Comparison of ENCODE assay signal across 21 cellular contexts in genomic region chr2:74104839-74105238, GRCh38. TPM values are rescaled to one million over a fixed set of nuclear protein-coding genes. Genes with fewer than 3 reads are reported as not detected.
DNase-seq lines count a peak whose midpoint lies in the region; ATAC-seq, FAIRE-seq and TF ChIP-seq lines count a peak whose summit lies in the region.
"Had no signal": no experiment of that assay in that cellular context is flagged by ENCODE, and none has a peak within 500 bp of the region (broad histone marks: within the 10 kb centered on the region; RNA-seq: fewer than 3 reads in every experiment).

No MANE protein-coding gene starts in this region.

- 95% methylated on average over 7 of the region's 7 CpGs for WGBS in A549 (ENCODE audit: missing lambda C conversion rate)

- POLR2A ChIA-PET in A549 (lab: Yijun Ruan, JAX): no interaction called here

- 0 out of 5 replicates have a peak, but pooled peaks have one; percentile 15 to 24 for TF ChIP-seq RAD21 in A549 (conservative IDR thresholded peaks at IDR 0.05 in 1 of 2, IDR thresholded peaks at IDR 0.05 in 1 of 2)

- no peak for ATAC-seq in A549
- ATAC-seq in DND-41 (ENCODE audit: insufficient read depth, low read depth): no peak
- ATAC-seq: left lobe of liver had no signal

- H3K27me3 ChIP-seq in DND-41 (ENCODE audit: insufficient read depth, low read length, poor library complexity) (no peaks in the 10 kb centered on the region), Peyer's patch (no peaks in the 10 kb centered on the region)

- no peak overlapping the region for H3K4me3 ChIP-seq in A549
- H3K4me3 ChIP-seq in DND-41 (ENCODE audit: low read depth in 1 of 2, low read length in 2 of 2): no peak overlapping the region
- H3K4me3 ChIP-seq in Peyer's patch: no peak overlapping the region

- no peak for TF ChIP-seq CTCF in A549 (IDR thresholded peaks at IDR 0.05)
- TF ChIP-seq CTCF in DND-41 (IDR thresholded peaks at IDR 0.05; ENCODE audit: borderline replicate concordance, extremely low read depth, low read length, poor library complexity, severe bottlenecking): peak; percentile 26
- peak in 4 of 6 experiments; percentile 12 to 23 (median 16) for TF ChIP-seq CTCF in Peyer's patch (IDR thresholded peaks at IDR 0.05)

- H3K4me2 ChIP-seq in A549 (no peak overlapping the region), DND-41 (ENCODE audit: insufficient read depth, low read length) (no peak overlapping the region)

- H3K9me3 ChIP-seq in A549 (no peaks in the 10 kb centered on the region), DND-41 (ENCODE audit: insufficient read depth, low read length, severe bottlenecking) (no peaks in the 10 kb centered on the region), Peyer's patch (no peaks in the 10 kb centered on the region)

- CTCF ChIA-PET in A549 (lab: Yijun Ruan, JAX): interaction anchor here (0.6 to 1.2 kb wide), 4 partner anchors 11 to 1494 kb away, joined by 3 to 6 read pairs (median 3); no protein-coding TSS in a partner anchor

- no peak for TF ChIP-seq EP300 in A549 (IDR thresholded peaks at IDR 0.05)

- peaks cover 42% of the 10 kb centered on the region for H3K36me3 ChIP-seq in DND-41 (ENCODE audit: insufficient read depth, low read length)
- H3K36me3 ChIP-seq in Peyer's patch: peaks cover 0 to 39% (median 0%) of the 10 kb centered on the region in 3 donors

- no peak for DNase-seq in A549 (ENCODE audit: low read depth in 1 of 2, low spot score in 1 of 2)
- no peak for DNase-seq in DND-41
- DNase-seq in Peyer's patch: no peak
- DNase-seq in fibroblast of peridontal ligament (ENCODE audit: extremely low read depth): peak; percentile 36
- no peak for DNase-seq in activated T-cell treated with anti-CD3 and anti-CD28 coated beads, Interleukin-2, amount 50 U/mL, for 1 hour
- no peak for DNase-seq in activated gamma-delta T cell treated with Interleukin-2 at 50 U/mL for 16 hours
- DNase-seq in NCI-H2196 treated with DMSO at 0.1 percent for 48 hours (lab: John Stamatoyannopoulos, UW; ENCODE audit: unreplicated experiment): no peak
- no peak for DNase-seq in ACHN
- DNase-seq: activated CD4-positive, alpha-beta T cell treated with anti-CD3 and anti-CD28 coated beads, Interleukin-2, amount 50 U/mL, for 48 hours; activated naive CD8-positive, alpha-beta T cell treated with anti-CD3 and anti-CD28 coated beads, Interleukin-2, amount 10 ng/mL, durations not matched to agents 7 days and 5 days; activated T-cell treated with anti-CD3 and anti-CD28 coated beads, Interleukin-2, amount 50 U/mL, for 48 hours; caudate nucleus; effector CD4-positive, alpha-beta T cell; H7; NCI-H1417 treated with DMSO at 0.1 percent for 48 hours; NCI-H2171 treated with DMSO at 0.1 percent for 48 hours; NCI-H774; stimulated activated CD4-positive, alpha-beta T cell treated with anti-CD3 and anti-CD28 coated beads, Interleukin-2, amount 100 ng/mL, for 48 hours had no signal

- in situ Hi-C loops in ACHN (cut with HindIII; ENCODE audit: low pct_ligation_motif_present, low pct_unique_long_range_greater_than_20kb, low sequenced_read_pairs): no loop called here

- FAIRE-seq in A549 (lab: Jason Lieb, UNC): no peak

- no peaks in the 10 kb centered on the region for H4K20me1 ChIP-seq in DND-41 (ENCODE audit: insufficient read depth, low read length)

- H3K4me1 ChIP-seq in A549 (no peaks in the 10 kb centered on the region), DND-41 (ENCODE audit: insufficient read depth, low read length) (no peaks in the 10 kb centered on the region), Peyer's patch (no peaks in the 10 kb centered on the region)

- H2AFZ ChIP-seq in DND-41 (ENCODE audit: low read depth, low read length): no peak overlapping the region

- H3K79me2 ChIP-seq in DND-41 (ENCODE audit: insufficient read depth, low read length): no peaks in the 10 kb centered on the region

- TF ChIP-seq POLR2A in A549 (IDR thresholded peaks at IDR 0.05; ENCODE audit: low read length): no peak
- TF ChIP-seq POLR2A in Peyer's patch (IDR thresholded peaks at IDR 0.05): no peak

- H3K27ac ChIP-seq in A549 (no peak overlapping the region), DND-41 (ENCODE audit: low read length) (no peak overlapping the region), Peyer's patch (no peak overlapping the region)
- H3K27ac ChIP-seq: RWPE1, VCaP had no signal

- no peak overlapping the region for H3K9ac ChIP-seq in DND-41 (ENCODE audit: low read depth, low read length)

TF ChIP-seq in A549, 52 proteins besides CTCF, POLR2A, EP300 and RAD21:
- TF ChIP-seq EHF (CRISPR knock-in tag; IDR thresholded peaks at IDR 0.05): no peak
- TF ChIP-seq HOXB13 (CRISPR knock-in tag; IDR thresholded peaks at IDR 0.05; ENCODE audit: low read depth): no peak
- no peak for TF ChIP-seq RCOR1 (IDR thresholded peaks at IDR 0.05; ENCODE audit: low read depth, low read length)
- TF ChIP-seq EHMT2 (IDR thresholded peaks at IDR 0.05; ENCODE audit: low read depth): no peak
- TF ChIP-seq TP53 (CRISPR knock-in tag; IDR thresholded peaks at IDR 0.05): no peak
- TF ChIP-seq NR3C1 (IDR thresholded peaks at IDR 0.05): no peak
- no peak for TF ChIP-seq KDM1A (IDR thresholded peaks at IDR 0.05; ENCODE audit: low read depth)
- no peak for TF ChIP-seq REST (IDR thresholded peaks at IDR 0.05)
- no peak for TF ChIP-seq MAFK (IDR thresholded peaks at IDR 0.05; ENCODE audit: partially characterized antibody)
- TF ChIP-seq RNF2 (IDR thresholded peaks at IDR 0.05; ENCODE audit: borderline replicate concordance, low read depth): no peak
- TF ChIP-seq JUN (IDR thresholded peaks at IDR 0.05): no peak
- TF ChIP-seq FOSL2 (IDR thresholded peaks at IDR 0.05): no peak
- no peak for TF ChIP-seq FOSL2 (CRISPR knock-in tag; IDR thresholded peaks at IDR 0.05)
- no peak for TF ChIP-seq GATA3 (IDR thresholded peaks at IDR 0.05; ENCODE audit: borderline replicate concordance)
- no peak for TF ChIP-seq HES2 (IDR thresholded peaks at IDR 0.05)
- TF ChIP-seq ZNF302 (CRISPR knock-in tag; IDR thresholded peaks at IDR 0.05): no peak
- TF ChIP-seq RFX5 (IDR thresholded peaks at IDR 0.05): no peak
- no peak for TF ChIP-seq FOSB (CRISPR knock-in tag; IDR thresholded peaks at IDR 0.05)
- TF ChIP-seq ESRRA (IDR thresholded peaks at IDR 0.05; ENCODE audit: borderline replicate concordance, low read length): no peak

RNA-seq across cellular contexts. Expression of gene BOLA3, which starts 42.9 kb away (rescaled TPM):
- polyA plus RNA-seq in A549 (2011; rRNA removed): 93.9 and 136 TPM in 2 replicates
- 117 and 146 TPM in 2 replicates for polyA plus RNA-seq in A549 (2012; cell fraction: cytosol; rRNA removed)
- 29.5 and 39.3 TPM in 2 replicates for polyA plus RNA-seq in A549 (2012; cell fraction: nucleus; rRNA removed)
- 125 to 145 TPM (median 139 TPM) in 3 replicates for polyA plus RNA-seq in A549 (2017; fragmentation: RNase III; extraction: RNeasy Plus Mini Kit Qiagen cat#74134 plus additional on column Dnase treatment)
- 7.1 and 7.7 TPM in 2 replicates for polyA minus RNA-seq in A549 (2011; rRNA and poly(A)+ RNA removed)
- total RNA-seq in Peyer's patch: 10 to 100 TPM; 17.7 to 72.6 (median 28.0) TPM
